In genomic region chr4:77818667-77819408, GRCh38 we compare ENCODE assay signal across 8 cellular contexts. TPM values are rescaled to one million over a fixed set of nuclear protein-coding genes. Genes with fewer than 3 reads are reported as not detected.
DNase-seq lines count a peak whose midpoint lies in the region; ATAC-seq and TF ChIP-seq lines count a peak whose summit lies in the region.

CNOT6L (minus strand) TSS chr4:77819368; CDS start chr4:77819308, 60 bp downstream.

- no peak for TF ChIP-seq CTCF in endodermal cell (conservative IDR thresholded peaks at IDR 0.05)

- H3K27me3 Mint-ChIP-seq in endodermal cell (ENCODE audit: insufficient read depth): peaks cover 6% of the 10 kb centered on the region

- peaks cover 15% of the 10 kb centered on the region for H3K4me1 Mint-ChIP-seq in endodermal cell

- H3K9me3 ChIP-seq in endodermal cell (ENCODE audit: control insufficient read depth, low read length): no peaks in the 10 kb centered on the region

- DNase-seq in NCI-H2081 (lab: John Stamatoyannopoulos, UW) (peak; percentile 26 to 60), NCI-H2081 treated with DMSO at 0.1 percent for 48 hours (lab: John Stamatoyannopoulos, UW) (no peak), endodermal cell (peak; percentile 81), mesenteric fat pad (ENCODE audit: low spot score) (peak; percentile 92)
- peak; percentile 54 for DNase-seq in NK-92 treated with Interleukin-12 subunit alpha and Interleukin-12 subunit beta, amount 100 ng/mL, for 24 hours (lab: John Stamatoyannopoulos, UW)
- peak; percentile 87 for DNase-seq in activated CD8-positive, alpha-beta memory T cell treated with anti-CD3 and anti-CD28 coated beads, Interleukin-2, amount 50 U/mL, for 48 hours
- peak; percentile 65 to 71 for DNase-seq in stimulated activated CD8-positive, alpha-beta memory T cell treated with anti-CD3 and anti-CD28 coated beads, Interleukin-2, amount 100 ng/mL, for 1 hour (ENCODE audit: low read depth in 2 of 2)

- no peaks in the 10 kb centered on the region for H3K4me1 ChIP-seq in endodermal cell (ENCODE audit: control insufficient read depth, insufficient read depth, low read length)

- no peaks in the 10 kb centered on the region for H3K9me3 Mint-ChIP-seq in endodermal cell

- peak within 1 kb of the TSS; percentile 98 for H3K4me3 Mint-ChIP-seq in endodermal cell

- H3K27me3 ChIP-seq in endodermal cell (ENCODE audit: control insufficient read depth, insufficient read depth, low read length, poor library complexity, severe bottlenecking): no peaks in the 10 kb centered on the region

- peak; percentile 25 for ATAC-seq in HG03045 (IDR thresholded peaks at IDR 0.05; ENCODE audit: unreplicated experiment)

- H3K9ac ChIP-seq in endodermal cell (ENCODE audit: extremely low read depth, low read length, poor library complexity, severe bottlenecking): peak within 1 kb of the TSS; percentile 66

- peak within 1 kb of the TSS; percentile 26 for H3K27ac ChIP-seq in endodermal cell (ENCODE audit: low read depth, low read length)

- H3K27ac Mint-ChIP-seq in endodermal cell: peak within 1 kb of the TSS; percentile 96

- no peaks in the 10 kb centered on the region for H3K36me3 Mint-ChIP-seq in endodermal cell (ENCODE audit: low read depth)

- H3K4me3 ChIP-seq in endodermal cell (ENCODE audit: low read length): peak within 1 kb of the TSS; percentile 90

- H3K36me3 ChIP-seq in endodermal cell (ENCODE audit: control insufficient read depth, insufficient read depth, low read length): no peaks in the 10 kb centered on the region

- WGBS in endodermal cell (ENCODE audit: insufficient coverage in 1 of 2, insufficient read length in 1 of 2), 2 experiments: 0% methylated on average over 26 to 80 of the region's 83 CpGs

RNA-seq across cellular contexts. Expression of gene CNOT6L, which starts in this region (rescaled TPM):
- total RNA-seq in endodermal cell (10 to 100 TPM; 26.0 to 37.1 TPM), mesenteric fat pad (39.9 TPM)
- polyA plus RNA-seq in endodermal cell (2013, experiment 1 of 2): 8.4 TPM
- 11.5 TPM for polyA plus RNA-seq in endodermal cell (2013, experiment 2 of 2)
